1 cellular context compared by ENCODE assay signal in the genomic region with DNA sequence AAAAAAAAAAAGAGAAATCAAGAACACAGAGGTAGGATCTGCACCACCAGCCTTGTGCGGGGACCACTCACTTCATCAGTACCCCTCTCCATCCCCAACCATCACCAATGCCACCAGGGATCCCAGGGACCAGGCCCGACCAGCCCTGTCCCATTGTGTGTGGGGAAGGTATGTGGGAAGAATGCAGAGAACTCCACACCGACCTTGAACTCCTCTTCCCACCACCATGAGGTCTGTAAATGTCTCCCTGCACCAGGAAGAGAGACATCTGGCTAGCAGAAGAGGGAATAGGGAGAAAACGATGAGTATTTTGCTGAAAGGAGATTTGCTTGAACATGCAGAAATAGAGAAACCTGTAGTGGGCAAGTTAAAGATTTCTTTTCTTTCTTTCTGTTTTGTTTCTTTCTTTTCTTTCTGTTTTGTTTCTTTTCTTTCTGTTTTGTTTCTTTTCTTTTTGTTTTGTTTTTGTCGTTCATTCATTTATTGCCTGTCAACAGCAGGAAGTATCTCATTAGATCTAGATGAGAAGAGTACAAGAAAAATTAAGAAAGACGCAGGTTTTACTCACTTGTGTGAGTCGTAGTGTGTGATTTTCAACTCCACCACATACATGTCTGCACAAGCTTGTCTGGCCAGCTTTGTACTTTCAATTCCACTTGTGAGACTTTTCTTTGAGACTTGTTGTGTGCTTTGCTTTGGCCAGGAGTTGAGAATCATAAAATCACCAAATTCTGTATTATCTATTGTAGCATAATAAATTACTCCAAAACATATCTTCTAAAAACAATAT.
TF ChIP-seq lines count a peak whose summit lies in the region.

No MANE protein-coding gene starts in this region.

TF ChIP-seq in IMR-90, 13 proteins besides CTCF, POLR2A, EP300 and RAD21 (continued from another document):
- TF ChIP-seq ELK1 (IDR thresholded peaks at IDR 0.05; ENCODE audit: borderline replicate concordance, low read depth, low read length) (no peak), BHLHE40 (IDR thresholded peaks at IDR 0.05; ENCODE audit: low read depth, low read length) (no peak), RCOR1 (IDR thresholded peaks at IDR 0.05; ENCODE audit: insufficient replicate concordance, low read length) (no peak), SMC3 (IDR thresholded peaks at IDR 0.05; ENCODE audit: low read depth, low read length) (no peak)
- TF ChIP-seq, protein P1, sequence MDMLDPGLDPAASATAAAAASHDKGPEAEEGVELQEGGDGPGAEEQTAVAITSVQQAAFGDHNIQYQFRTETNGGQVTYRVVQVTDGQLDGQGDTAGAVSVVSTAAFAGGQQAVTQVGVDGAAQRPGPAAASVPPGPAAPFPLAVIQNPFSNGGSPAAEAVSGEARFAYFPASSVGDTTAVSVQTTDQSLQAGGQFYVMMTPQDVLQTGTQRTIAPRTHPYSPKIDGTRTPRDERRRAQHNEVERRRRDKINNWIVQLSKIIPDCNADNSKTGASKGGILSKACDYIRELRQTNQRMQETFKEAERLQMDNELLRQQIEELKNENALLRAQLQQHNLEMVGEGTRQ (IDR thresholded peaks at IDR 0.05; ENCODE audit: low read depth, low read length): no peak
TF ChIP-seq in IMR-90: peak in this region for 0.
